Comparison of ENCODE assay signal across 24 cellular contexts in genomic region chr11:21912280-21912679, GRCh38.
"Had no signal": no experiment of that assay in that cellular context is flagged by ENCODE, and none has a peak within 500 bp of the region (broad histone marks: within the 10 kb centered on the region; RNA-seq: fewer than 3 reads in every experiment).

No MANE protein-coding gene starts in this region.

- H3K27me3 Mint-ChIP-seq: activated CD4-positive, alpha-beta T cell treated with anti-CD3 and anti-CD28 coated beads for 36 hours; activated CD8-positive, alpha-beta T cell treated with anti-CD3 and anti-CD28 coated beads for 36 hours; activated naive CD4-positive, alpha-beta T cell treated with anti-CD3 and anti-CD28 coated beads, Interleukin-2, amount 10 ng/mL, durations not matched to agents 7 days and 5 days; activated naive CD8-positive, alpha-beta T cell treated with anti-CD3 and anti-CD28 coated beads for 36 hours had no signal

- H3K27ac ChIP-seq: adrenal gland, WERI-Rb-1 had no signal

- H3K36me3 ChIP-seq: adrenal gland, WERI-Rb-1 had no signal

- H3K27me3 ChIP-seq: adrenal gland had no signal

- H3K4me1 Mint-ChIP-seq: activated CD4-positive, alpha-beta T cell treated with anti-CD3 and anti-CD28 coated beads for 36 hours; activated naive CD4-positive, alpha-beta T cell treated with anti-CD3 and anti-CD28 coated beads, Interleukin-2, amount 10 ng/mL, durations not matched to agents 7 days and 5 days; activated naive CD8-positive, alpha-beta T cell treated with anti-CD3 and anti-CD28 coated beads for 36 hours had no signal

- DNase-seq: activated CD4-positive, alpha-beta T cell treated with anti-CD3 and anti-CD28 coated beads for 36 hours; activated CD8-positive, alpha-beta memory T cell treated with anti-CD3 and anti-CD28 coated beads, Interleukin-2, amount 50 U/mL, for 4 hours; activated CD8-positive, alpha-beta T cell treated with anti-CD3 and anti-CD28 coated beads for 36 hours; activated gamma-delta T cell treated with Interleukin-2 at 50 U/mL for 16 hours; activated naive CD4-positive, alpha-beta T cell treated with anti-CD3 and anti-CD28 coated beads, Interleukin-2, amount 10 ng/mL, durations not matched to agents 7 days and 5 days; activated naive CD8-positive, alpha-beta T cell treated with anti-CD3 and anti-CD28 coated beads for 36 hours; activated T-cell treated with anti-CD3 and anti-CD28 coated beads, Interleukin-2, amount 50 U/mL, for 72 hours; adrenal gland; anterior cingulate cortex; caudate nucleus; Kasumi-1; KBM-7; NCI-H1105; NCI-H1436; NCI-H1694 treated with DMSO at 0.1 percent for 48 hours; NCI-H2029 treated with DMSO at 0.1 percent for 48 hours; NCI-H510A treated with DMSO at 0.1 percent for 48 hours; NCI-H69; NK-92 treated with Interleukin-12 subunit alpha and Interleukin-12 subunit beta, amount 100 ng/mL, for 24 hours; PC-3; SHP77 treated with DMSO at 0.1 percent for 48 hours; T-helper 1 cell; WERI-Rb-1 had no signal

- ATAC-seq: activated CD4-positive, alpha-beta T cell treated with anti-CD3 and anti-CD28 coated beads for 36 hours; activated CD8-positive, alpha-beta T cell treated with anti-CD3 and anti-CD28 coated beads for 36 hours; activated T-cell treated with anti-CD3 and anti-CD28 coated beads, Interleukin-2, amount 50 U/mL, for 72 hours; PC-3 had no signal

- H3K4me3 Mint-ChIP-seq: activated CD4-positive, alpha-beta T cell treated with anti-CD3 and anti-CD28 coated beads for 36 hours; activated CD8-positive, alpha-beta T cell treated with anti-CD3 and anti-CD28 coated beads for 36 hours; activated naive CD4-positive, alpha-beta T cell treated with anti-CD3 and anti-CD28 coated beads, Interleukin-2, amount 10 ng/mL, durations not matched to agents 7 days and 5 days; activated naive CD8-positive, alpha-beta T cell treated with anti-CD3 and anti-CD28 coated beads for 36 hours; activated T-cell treated with anti-CD3 and anti-CD28 coated beads, Interleukin-2, amount 50 U/mL, for 72 hours had no signal

- H3K4me3 ChIP-seq: adrenal gland had no signal

- H3K36me3 Mint-ChIP-seq: activated naive CD4-positive, alpha-beta T cell treated with anti-CD3 and anti-CD28 coated beads, Interleukin-2, amount 10 ng/mL, durations not matched to agents 7 days and 5 days; activated naive CD8-positive, alpha-beta T cell treated with anti-CD3 and anti-CD28 coated beads for 36 hours had no signal

- H3K4me1 ChIP-seq: adrenal gland had no signal

- H3K9me3 ChIP-seq: adrenal gland had no signal

- H3K27ac Mint-ChIP-seq: activated CD4-positive, alpha-beta T cell treated with anti-CD3 and anti-CD28 coated beads for 36 hours; activated CD8-positive, alpha-beta T cell treated with anti-CD3 and anti-CD28 coated beads for 36 hours; activated naive CD4-positive, alpha-beta T cell treated with anti-CD3 and anti-CD28 coated beads, Interleukin-2, amount 10 ng/mL, durations not matched to agents 7 days and 5 days; activated naive CD8-positive, alpha-beta T cell treated with anti-CD3 and anti-CD28 coated beads for 36 hours; activated T-cell treated with anti-CD3 and anti-CD28 coated beads, Interleukin-2, amount 50 U/mL, for 72 hours; activated T-helper 2 cell treated with anti-CD3 and anti-CD28 coated beads, Interferon-gamma antibody, Interleukin-2, Interleukin-4, amounts not matched to agents 10 μg/mL and 5 μg/mL and 100 μg/mL, durations not matched to agents 14 hours and 24 hours and 36 hours had no signal
